13 cellular contexts compared by ENCODE assay signal in the genomic region with DNA sequence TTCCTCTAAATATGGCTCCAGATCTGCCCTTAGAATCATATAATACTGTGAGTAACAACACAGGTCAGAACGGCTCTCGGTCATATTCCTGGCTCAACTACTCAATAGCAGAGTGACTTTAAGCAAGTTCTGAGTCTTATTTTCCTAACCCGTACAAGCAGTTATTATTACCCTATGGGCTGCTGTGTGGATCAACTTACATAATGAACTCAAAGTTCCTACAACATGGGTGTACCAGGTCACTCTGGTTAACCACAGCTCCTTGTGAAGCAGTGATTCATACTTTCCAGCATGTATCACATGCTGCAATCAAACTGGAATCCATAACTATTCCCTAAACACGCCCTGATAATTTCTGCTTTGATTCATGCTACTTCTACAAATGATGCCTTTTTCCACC.
A peak's percentile ranks its signal among the peaks of the same experiment; 100 is the strongest.
DNase-seq lines count a peak whose midpoint lies in the region; ATAC-seq and TF ChIP-seq lines count a peak whose summit lies in the region.
"Had no signal": no experiment of that assay in that cellular context is flagged by ENCODE, and none has a peak within 500 bp of the region (broad histone marks: within the 10 kb centered on the region; RNA-seq: fewer than 3 reads in every experiment).

No MANE protein-coding gene starts in this region.

- peak; percentile 71 to 95 for TF ChIP-seq EP300 in SK-N-SH (IDR thresholded peaks at IDR 0.05; ENCODE audit: borderline replicate concordance in 1 of 2, low read depth in 1 of 2, low read length in 1 of 2)

- no peaks in the 10 kb centered on the region for H3K27me3 Mint-ChIP-seq in MCF 10A (ENCODE audit: insufficient read depth, unreplicated experiment)
- H3K27me3 Mint-ChIP-seq in activated naive CD4-positive, alpha-beta T cell treated with anti-CD3 and anti-CD28 coated beads, Interleukin-2, amount 10 ng/mL, durations not matched to agents 7 days and 5 days, result no peaks in the 10 kb centered on the region
- H3K27me3 Mint-ChIP-seq: T-cell had no signal

- H3K9me2 ChIP-seq in SK-N-SH, result no peaks in the 10 kb centered on the region

- no peaks in the 10 kb centered on the region for H3K79me2 ChIP-seq in SK-N-SH (ENCODE audit: insufficient read depth)

- TF ChIP-seq CTCF in MCF 10A (IDR thresholded peaks at IDR 0.05; ENCODE audit: unreplicated experiment) (no peak), breast epithelium (IDR thresholded peaks at IDR 0.05) (no peak), SK-N-SH (IDR thresholded peaks at IDR 0.05) (no peak), fibroblast of the aortic adventitia (IDR thresholded peaks at IDR 0.05; ENCODE audit: insufficient read depth, low read length) (no peak), upper lobe of right lung (IDR thresholded peaks at IDR 0.05) (no peak)

- H3K4me1 ChIP-seq in breast epithelium (no peaks in the 10 kb centered on the region), SK-N-SH (ENCODE audit: control insufficient read depth in 1 of 2, insufficient read depth in 2 of 2, low read depth in 1 of 2, low read length in 1 of 2) (peaks cover 10 to 16% of the 10 kb centered on the region in 2 experiments; a peak in 3 of 4 replicates), upper lobe of right lung (no peaks in the 10 kb centered on the region)
- H3K4me1 ChIP-seq: BLaER1, esophagus squamous epithelium had no signal

- H3K36me3 ChIP-seq in breast epithelium, result no peaks in the 10 kb centered on the region
- no peaks in the 10 kb centered on the region for H3K36me3 ChIP-seq in SK-N-SH (replicated peaks in 1 of 2; ENCODE audit: control insufficient read depth in 1 of 2, insufficient read depth in 2 of 2, low read length in 1 of 2)
- H3K36me3 ChIP-seq in upper lobe of right lung, result no peaks in the 10 kb centered on the region
- H3K36me3 ChIP-seq: BLaER1, esophagus squamous epithelium had no signal

- no peak for TF ChIP-seq POLR2A in breast epithelium (IDR thresholded peaks at IDR 0.05)

- DNase-seq in MCF 10A (ENCODE audit: unreplicated experiment) (peak; percentile 95), breast epithelium (ENCODE audit: low spot score in 2 of 2) (no peak), SK-N-SH (no peak), fibroblast of the aortic adventitia (ENCODE audit: low read depth) (peak; percentile 98), upper lobe of right lung (no peak), CD1c-positive myeloid dendritic cell (ENCODE audit: extremely low spot score) (no peak), NK-92 (lab: John Stamatoyannopoulos, UW; ENCODE audit: unreplicated experiment) (no peak)
- no peak for DNase-seq in activated naive CD4-positive, alpha-beta T cell treated with anti-CD3 and anti-CD28 coated beads, Interleukin-2, amount 10 ng/mL, durations not matched to agents 7 days and 5 days
- DNase-seq: esophagus squamous epithelium, NCI-H1417, T-cell had no signal

- ATAC-seq in upper lobe of right lung, result peak; percentile 55
- ATAC-seq: T-cell had no signal

- 18% methylated on average over 4 of the region's 4 CpGs for WGBS in SK-N-SH (ENCODE audit: low lambda C conversion rate)

- H3K27ac Mint-ChIP-seq in MCF 10A (ENCODE audit: low read depth, unreplicated experiment), result peak overlapping the region; percentile 74
- H3K27ac Mint-ChIP-seq in activated naive CD4-positive, alpha-beta T cell treated with anti-CD3 and anti-CD28 coated beads, Interleukin-2, amount 10 ng/mL, durations not matched to agents 7 days and 5 days, result no peak overlapping the region
- H3K27ac Mint-ChIP-seq: activated T-helper 2 cell treated with anti-CD3 and anti-CD28 coated beads, Interferon-gamma antibody, Interleukin-2, Interleukin-4, amounts not matched to agents 10 μg/mL and 5 μg/mL and 100 μg/mL, durations not matched to agents 14 hours and 24 hours and 36 hours; T-cell had no signal

- H4K20me1 ChIP-seq in SK-N-SH (ENCODE audit: insufficient read depth), result no peaks in the 10 kb centered on the region
- H4K20me1 ChIP-seq: BLaER1 had no signal

- peak overlapping the region; percentile 39; the same call in 1 of the 2 replicates for H3K9ac ChIP-seq in SK-N-SH
- H3K9ac ChIP-seq: BLaER1 had no signal

- intact Hi-C loops in MCF 10A (cut with micrococcal nuclease) (loop anchor here (2.0 kb wide), 1 partner anchor 167 kb away; no protein-coding TSS in a partner anchor), breast epithelium (cut with DNase I; ENCODE audit: low total_unique reads) (no loop called here), upper lobe of right lung (cut with DNase I) (no loop called here)

- TF ChIP-seq RAD21 in SK-N-SH (IDR thresholded peaks at IDR 0.05; ENCODE audit: low read length), result no peak

- H3K4me1 Mint-ChIP-seq in MCF 10A (ENCODE audit: insufficient read depth, unreplicated experiment), result peaks cover 12% of the 10 kb centered on the region
- no peaks in the 10 kb centered on the region for H3K4me1 Mint-ChIP-seq in activated naive CD4-positive, alpha-beta T cell treated with anti-CD3 and anti-CD28 coated beads, Interleukin-2, amount 10 ng/mL, durations not matched to agents 7 days and 5 days

- no peaks in the 10 kb centered on the region for H3K9me3 Mint-ChIP-seq in MCF 10A (ENCODE audit: unreplicated experiment)
- H3K9me3 Mint-ChIP-seq in activated naive CD4-positive, alpha-beta T cell treated with anti-CD3 and anti-CD28 coated beads, Interleukin-2, amount 10 ng/mL, durations not matched to agents 7 days and 5 days, result no peaks in the 10 kb centered on the region
- H3K9me3 Mint-ChIP-seq: activated T-helper 2 cell treated with anti-CD3 and anti-CD28 coated beads, Interferon-gamma antibody, Interleukin-2, Interleukin-4, amounts not matched to agents 10 μg/mL and 5 μg/mL and 100 μg/mL, durations not matched to agents 14 hours and 24 hours and 36 hours had no signal

- CTCF ChIA-PET in MCF 10A (lab: Yijun Ruan, JAX), result no interaction called here
- CTCF ChIA-PET in SK-N-SH (lab: Yijun Ruan, JAX), result interaction anchor here (0.7 kb wide), 1 partner anchor 1375 kb away, joined by 3 read pairs; no protein-coding TSS in a partner anchor
- CTCF ChIA-PET in activated naive CD4-positive, alpha-beta T cell treated with anti-CD3 and anti-CD28 coated beads, Interleukin-2, amount 10 ng/mL, durations not matched to agents 7 days and 5 days (lab: Charles Lee), result no interaction called here

- BruUV-seq in MCF 10A (replicated peaks; lab: Mats Ljungman, UMichigan), result no TSS peak

- H3K9me3 ChIP-seq in breast epithelium, result peaks cover 4 to 8% of the 10 kb centered on the region in 2 donors
- H3K9me3 ChIP-seq in SK-N-SH, result no peaks in the 10 kb centered on the region; the same call in 1 of the 2 replicates
- no peaks in the 10 kb centered on the region for H3K9me3 ChIP-seq in upper lobe of right lung
- H3K9me3 ChIP-seq: BLaER1 had no signal

- no peaks in the 10 kb centered on the region for H3K36me3 Mint-ChIP-seq in MCF 10A (ENCODE audit: insufficient read depth, unreplicated experiment)
- H3K36me3 Mint-ChIP-seq in activated naive CD4-positive, alpha-beta T cell treated with anti-CD3 and anti-CD28 coated beads, Interleukin-2, amount 10 ng/mL, durations not matched to agents 7 days and 5 days, result no peaks in the 10 kb centered on the region

- H3K27ac ChIP-seq in breast epithelium (no peak overlapping the region), SK-N-SH (ENCODE audit: low read depth in 2 of 2, low read length in 1 of 2) (peak overlapping the region; percentile 68 to 75), upper lobe of right lung (no peak overlapping the region)
- H3K27ac ChIP-seq: BLaER1, esophagus squamous epithelium had no signal

- POLR2A ChIA-PET in MCF 10A (lab: Yijun Ruan, JAX) (interaction anchor here (0.5 kb wide), 1 partner anchor 237 kb away, joined by 3 read pairs; no protein-coding TSS in a partner anchor), SK-N-SH (lab: Yijun Ruan, JAX) (no interaction called here)

- H2AFZ ChIP-seq in SK-N-SH (ENCODE audit: low read depth), result peak overlapping the region; percentile 14; the same call in 1 of the 2 replicates

- H3K4me3 ChIP-seq in breast epithelium (no peak overlapping the region), SK-N-SH (ENCODE audit: low read depth in 2 of 2, low read length in 1 of 2) (peak overlapping the region; percentile 3 to 19; a peak in 1 of 4 replicates), fibroblast of the aortic adventitia (ENCODE audit: low read depth, low read length) (no peak overlapping the region), upper lobe of right lung (no peak overlapping the region)
- H3K4me3 ChIP-seq: BLaER1, esophagus squamous epithelium had no signal

- H3K4me2 ChIP-seq in SK-N-SH, result peak overlapping the region; percentile 54
- H3K4me2 ChIP-seq: BLaER1 had no signal

- peaks cover 33% of the 10 kb centered on the region for H3F3A ChIP-seq in SK-N-SH (replicated peaks; ENCODE audit: insufficient read depth)

- H3K27me3 ChIP-seq in breast epithelium (no peaks in the 10 kb centered on the region), SK-N-SH (ENCODE audit: insufficient read depth) (no peaks in the 10 kb centered on the region), upper lobe of right lung (no peaks in the 10 kb centered on the region)
- H3K27me3 ChIP-seq: BLaER1, esophagus squamous epithelium had no signal

- H3K4me3 Mint-ChIP-seq in MCF 10A (ENCODE audit: unreplicated experiment), result peak overlapping the region; percentile 7
- no peak overlapping the region for H3K4me3 Mint-ChIP-seq in activated naive CD4-positive, alpha-beta T cell treated with anti-CD3 and anti-CD28 coated beads, Interleukin-2, amount 10 ng/mL, durations not matched to agents 7 days and 5 days
- H3K4me3 Mint-ChIP-seq: T-cell had no signal

TF ChIP-seq in SK-N-SH, 30 proteins besides CTCF, POLR2A, EP300 and RAD21 (continues in another document):
- TF ChIP-seq SIN3A (IDR thresholded peaks at IDR 0.05; ENCODE audit: borderline replicate concordance, low read depth, low read length) (peak; percentile 81; the same call in 1 of the 2 replicates), POLR2AphosphoS5 (IDR thresholded peaks at IDR 0.05; ENCODE audit: low read depth, low read length) (peak; percentile 86; the same call in 1 of the 2 replicates), FOXM1 (IDR thresholded peaks at IDR 0.05; ENCODE audit: low read depth) (peak; percentile 72; the same call in 1 of the 2 replicates), MEF2A (IDR thresholded peaks at IDR 0.05; ENCODE audit: borderline replicate concordance, low read depth) (peak; percentile 71; the same call in 1 of the 2 replicates), TCF12 (IDR thresholded peaks at IDR 0.05) (peak; percentile 95), EZH2phosphoT487 (IDR thresholded peaks at IDR 0.05; ENCODE audit: borderline replicate concordance, low read depth) (no peak), GABPA (IDR thresholded peaks at IDR 0.05; ENCODE audit: low read depth) (no peak), USF1 (IDR thresholded peaks at IDR 0.05; ENCODE audit: borderline replicate concordance, low read depth) (peak; percentile 75), MXI1 (IDR thresholded peaks at IDR 0.05; ENCODE audit: low read depth, low read length) (no peak), ELF1 (IDR thresholded peaks at IDR 0.05) (no peak; the same call in 1 of the 2 replicates)

Comparison
In these comparisons a context has a peak if more than half of its experiments do, and no peak if none do; other contexts are left out.
1. DNase-seq: peak in MCF 10A (single experiment) and fibroblast of the aortic adventitia (single experiment); none in breast epithelium (0 of 2), SK-N-SH (single experiment), upper lobe of right lung (single experiment), CD1c-positive myeloid dendritic cell (single experiment), activated naive CD4-positive, alpha-beta T cell treated with anti-CD3 and anti-CD28 coated beads, Interleukin-2, amount 10 ng/mL, durations not matched to agents 7 days and 5 days (single experiment) and NK-92 (single experiment).
2. H3K27ac ChIP-seq: peak in SK-N-SH (2 of 2); none in breast epithelium (0 of 2) and upper lobe of right lung (single experiment).
3. H3K4me3 ChIP-seq: peak in SK-N-SH (2 of 2); none in breast epithelium (0 of 3), fibroblast of the aortic adventitia (single experiment) and upper lobe of right lung (single experiment).